18 cellular contexts compared by ENCODE assay signal in genomic region chr9:89420397-89420796, GRCh38.
DNase-seq lines count a peak whose midpoint lies in the region; ATAC-seq and TF ChIP-seq lines count a peak whose summit lies in the region.
"Had no signal": no experiment of that assay in that cellular context is flagged by ENCODE, and none has a peak within 500 bp of the region (broad histone marks: within the 10 kb centered on the region; RNA-seq: fewer than 3 reads in every experiment).

No MANE protein-coding gene starts in this region.

- TF ChIP-seq CTCF in spleen (IDR thresholded peaks at IDR 0.05 in 8 of 11, conservative IDR thresholded peaks at IDR 0.05 in 3 of 11) (no peak), Calu3 (IDR thresholded peaks at IDR 0.05; ENCODE audit: unreplicated experiment) (no peak)

- DNase-seq in activated T-cell treated with anti-CD3 and anti-CD28 coated beads, Interleukin-2, amount 50 U/mL, for 4 hours = no peak
- DNase-seq in activated T-cell treated with anti-CD3 and anti-CD28 coated beads, Interleukin-2, amount 50 U/mL, for 1 hour = no peak
- DNase-seq in activated naive CD8-positive, alpha-beta T cell treated with anti-CD3 and anti-CD28 coated beads, Interleukin-2, amount 10 ng/mL, durations not matched to agents 7 days and 5 days = no peak
- DNase-seq in spleen = peak; percentile 56
- DNase-seq in Calu3 = no peak
- DNase-seq in GM23248 = no peak
- no peak for DNase-seq in superior temporal gyrus (ENCODE audit: extremely low spot score)
- DNase-seq: activated effector memory CD4-positive, alpha-beta T cell treated with Interleukin-2 at 50 U/mL for 16 hours; NCI-H1092; NCI-H526; OCI-M1; right lobe of liver; SIG-M5 had no signal

- H3K9ac ChIP-seq in GM23248 = no peak overlapping the region

- H3K4me3 ChIP-seq in spleen (no peak overlapping the region), GM23248 (no peak overlapping the region)
- H3K4me3 ChIP-seq: coronary artery, K562, right lobe of liver, thoracic aorta had no signal

- BruUV-seq in Calu3 (replicated peaks; lab: Mats Ljungman, UMichigan) = no TSS peak

- H3K9me3 ChIP-seq in spleen (peaks cover 0 to 4% (median 0%) of the 10 kb centered on the region in 8 donors), GM23248 (ENCODE audit: low read depth) (no peaks in the 10 kb centered on the region)
- H3K9me3 ChIP-seq: right lobe of liver, thoracic aorta had no signal

- POLR2A ChIA-PET in activated naive CD8-positive, alpha-beta T cell treated with anti-CD3 and anti-CD28 coated beads, Interleukin-2, amount 10 ng/mL, durations not matched to agents 7 days and 5 days (lab: Charles Lee) = no interaction called here

- H4K20me1 ChIP-seq in GM23248 (ENCODE audit: insufficient read depth) = no peaks in the 10 kb centered on the region

- no peaks in the 10 kb centered on the region for H3K27me3 Mint-ChIP-seq in activated T-cell treated with anti-CD3 and anti-CD28 coated beads, Interleukin-2, amount 50 U/mL, for 4 hours (ENCODE audit: low read depth)
- H3K27me3 Mint-ChIP-seq in IgD-negative memory B cell (no peaks in the 10 kb centered on the region), Calu3 (ENCODE audit: unreplicated experiment) (no peaks in the 10 kb centered on the region)
- no peaks in the 10 kb centered on the region for H3K27me3 Mint-ChIP-seq in activated naive CD8-positive, alpha-beta T cell treated with anti-CD3 and anti-CD28 coated beads, Interleukin-2, amount 10 ng/mL, durations not matched to agents 7 days and 5 days

- H3K36me3 ChIP-seq in spleen (peaks cover 0 to 33% (median 0%) of the 10 kb centered on the region in 6 donors), GM23248 (ENCODE audit: low read depth) (no peaks in the 10 kb centered on the region)
- H3K36me3 ChIP-seq: right lobe of liver, thoracic aorta had no signal

- H3K4me1 ChIP-seq in spleen (peaks cover 30 to 100% (median 72%) of the 10 kb centered on the region in 6 donors), GM23248 (ENCODE audit: insufficient read depth) (peaks cover 5% of the 10 kb centered on the region; the same call in 1 of the 2 replicates)
- H3K4me1 ChIP-seq: right lobe of liver had no signal

- peaks cover 47% of the 10 kb centered on the region for H3K36me3 Mint-ChIP-seq in activated T-cell treated with anti-CD3 and anti-CD28 coated beads, Interleukin-2, amount 50 U/mL, for 4 hours (ENCODE audit: insufficient read depth)
- peaks cover 13% of the 10 kb centered on the region for H3K36me3 Mint-ChIP-seq in IgD-negative memory B cell
- peaks cover 52% of the 10 kb centered on the region for H3K36me3 Mint-ChIP-seq in activated naive CD8-positive, alpha-beta T cell treated with anti-CD3 and anti-CD28 coated beads, Interleukin-2, amount 10 ng/mL, durations not matched to agents 7 days and 5 days
- no peaks in the 10 kb centered on the region for H3K36me3 Mint-ChIP-seq in Calu3 (ENCODE audit: insufficient read depth, unreplicated experiment)

- 69 to 83% (median 77%) methylated on average over 6 of the region's 6 CpGs for WGBS in spleen, 5 donors
- WGBS in GM23248 (ENCODE audit: low coverage in 1 of 2, low lambda C conversion rate in 2 of 2, missing lambda C conversion rate in 2 of 2), 2 experiments = 87 to 93% methylated on average over 6 of the region's 6 CpGs

- no peak for ATAC-seq in activated T-cell treated with anti-CD3 and anti-CD28 coated beads, Interleukin-2, amount 50 U/mL, for 4 hours
- no peak for ATAC-seq in activated naive CD8-positive, alpha-beta T cell treated with anti-CD3 and anti-CD28 coated beads, Interleukin-2, amount 10 ng/mL, durations not matched to agents 7 days and 5 days (ENCODE audit: low read depth)
- ATAC-seq: K562, right lobe of liver had no signal

- no peaks in the 10 kb centered on the region for H3K27me3 ChIP-seq in spleen (replicated peaks in 1 of 7)
- no peaks in the 10 kb centered on the region for H3K27me3 ChIP-seq in GM23248 (replicated peaks; ENCODE audit: insufficient read depth)
- H3K27me3 ChIP-seq: right lobe of liver had no signal

- H3K79me2 ChIP-seq in GM23248 (ENCODE audit: insufficient read depth) = no peaks in the 10 kb centered on the region

- H3K27ac ChIP-seq in spleen (peak overlapping the region in 7 of 8 donors; percentile 1 to 77 (median 55)), GM23248 (no peak overlapping the region)
- H3K27ac ChIP-seq: coronary artery, epithelial cell of prostate, right lobe of liver, thoracic aorta had no signal

- TF ChIP-seq POLR2A in spleen (IDR thresholded peaks at IDR 0.05) = no peak

- H3K9me2 ChIP-seq in GM23248 (ENCODE audit: insufficient read depth) = no peaks in the 10 kb centered on the region

- H3K4me3 Mint-ChIP-seq in activated T-cell treated with anti-CD3 and anti-CD28 coated beads, Interleukin-2, amount 50 U/mL, for 4 hours = peak overlapping the region; percentile 86
- H3K4me3 Mint-ChIP-seq in IgD-negative memory B cell (peak overlapping the region; percentile 13 to 96 (median 68)), Calu3 (ENCODE audit: low read depth, unreplicated experiment) (no peak overlapping the region)
- peak overlapping the region; percentile 72 for H3K4me3 Mint-ChIP-seq in activated naive CD8-positive, alpha-beta T cell treated with anti-CD3 and anti-CD28 coated beads, Interleukin-2, amount 10 ng/mL, durations not matched to agents 7 days and 5 days

- in situ Hi-C loops in GM23248 (cut with MboI) = no loop called here

- CTCF ChIA-PET in Calu3 (lab: Charles Lee) = no interaction called here

- intact Hi-C loops in spleen (cut with DNase I; ENCODE audit: low total_unique reads) = no loop called here
- intact Hi-C loops in Calu3 (cut with micrococcal nuclease; ENCODE audit: unreplicated experiment) = no loop called here

- H3K4me1 Mint-ChIP-seq in activated T-cell treated with anti-CD3 and anti-CD28 coated beads, Interleukin-2, amount 50 U/mL, for 4 hours (ENCODE audit: low read depth) = peaks cover 98% of the 10 kb centered on the region
- H3K4me1 Mint-ChIP-seq in IgD-negative memory B cell = peaks cover 53 to 71% (median 61%) of the 10 kb centered on the region in 3 donors
- peaks cover 84% of the 10 kb centered on the region for H3K4me1 Mint-ChIP-seq in activated naive CD8-positive, alpha-beta T cell treated with anti-CD3 and anti-CD28 coated beads, Interleukin-2, amount 10 ng/mL, durations not matched to agents 7 days and 5 days
- H3K4me1 Mint-ChIP-seq in Calu3 (ENCODE audit: low read depth, unreplicated experiment) = no peaks in the 10 kb centered on the region

- peak overlapping the region; percentile 28 to 96 (median 75) for H3K27ac Mint-ChIP-seq in IgD-negative memory B cell
- peak overlapping the region; percentile 89 for H3K27ac Mint-ChIP-seq in activated naive CD8-positive, alpha-beta T cell treated with anti-CD3 and anti-CD28 coated beads, Interleukin-2, amount 10 ng/mL, durations not matched to agents 7 days and 5 days
- no peak overlapping the region for H3K27ac Mint-ChIP-seq in Calu3 (ENCODE audit: unreplicated experiment)

- peaks cover 4% of the 10 kb centered on the region for H3K9me3 Mint-ChIP-seq in activated T-cell treated with anti-CD3 and anti-CD28 coated beads, Interleukin-2, amount 50 U/mL, for 4 hours
- H3K9me3 Mint-ChIP-seq in IgD-negative memory B cell = no peaks in the 10 kb centered on the region
- peaks cover 2% of the 10 kb centered on the region for H3K9me3 Mint-ChIP-seq in activated naive CD8-positive, alpha-beta T cell treated with anti-CD3 and anti-CD28 coated beads, Interleukin-2, amount 10 ng/mL, durations not matched to agents 7 days and 5 days
- H3K9me3 Mint-ChIP-seq in Calu3 (ENCODE audit: low read depth, unreplicated experiment) = no peaks in the 10 kb centered on the region

- H3K4me2 ChIP-seq in GM23248 (ENCODE audit: unreplicated experiment) = no peak overlapping the region

- no peak overlapping the region for H2AFZ ChIP-seq in GM23248

- no peaks in the 10 kb centered on the region for H3F3A ChIP-seq in GM23248 (ENCODE audit: insufficient read depth)
